1 cellular context compared by ENCODE assay signal in genomic region chr1:212261361-212261929, GRCh38.
TF ChIP-seq lines count a peak whose summit lies in the region.

No MANE protein-coding gene starts in this region.

TF ChIP-seq in K562, 482 proteins besides CTCF, POLR2A, EP300 and RAD21 (continued from another document and continues in another):
- no peak; the same call in 1 of the 2 replicates for TF ChIP-seq MITF (IDR thresholded peaks at IDR 0.05)
- no peak for TF ChIP-seq CLOCK (CRISPR knock-in tag; IDR thresholded peaks at IDR 0.05; ENCODE audit: borderline replicate concordance)
- TF ChIP-seq SFPQ (IDR thresholded peaks at IDR 0.05; ENCODE audit: low read depth, low read length), result no peak
- TF ChIP-seq ELF2 (CRISPR knock-in tag; IDR thresholded peaks at IDR 0.05), result no peak
- TF ChIP-seq FOXK2 (conservative IDR thresholded peaks at IDR 0.05 in 1 of 2, IDR thresholded peaks at IDR 0.05 in 1 of 2; ENCODE audit: low read depth in 2 of 2), result peak in 1 of 2 experiments; percentile 11; a peak in 2 of 4 replicates
- TF ChIP-seq BACH1 (tag; IDR thresholded peaks at IDR 0.05), result no peak
- no peak for TF ChIP-seq UBTF (IDR thresholded peaks at IDR 0.05; ENCODE audit: borderline replicate concordance in 1 of 2, low read depth in 2 of 2, low read length in 2 of 2)
- no peak for TF ChIP-seq HDAC3 (IDR thresholded peaks at IDR 0.05; ENCODE audit: borderline replicate concordance, partially characterized antibody)
- peak; percentile 89 for TF ChIP-seq DPF2 (IDR thresholded peaks at IDR 0.05)
- TF ChIP-seq BMI1 (IDR thresholded peaks at IDR 0.05; ENCODE audit: low read length), result no peak
- no peak for TF ChIP-seq STAT5B (CRISPR knock-in tag; IDR thresholded peaks at IDR 0.05)
- TF ChIP-seq ZBTB5 (IDR thresholded peaks at IDR 0.05), result no peak
- TF ChIP-seq ZNF3 (CRISPR knock-in tag; IDR thresholded peaks at IDR 0.05), result no peak
- no peak for TF ChIP-seq GTF2B (IDR thresholded peaks at IDR 0.05; ENCODE audit: extremely low read depth, insufficient read length)
- TF ChIP-seq ZC3H4 (CRISPR knock-in tag; IDR thresholded peaks at IDR 0.05; ENCODE audit: borderline replicate concordance), result no peak
- no peak for TF ChIP-seq ZNF408 (CRISPR knock-in tag; IDR thresholded peaks at IDR 0.05; ENCODE audit: low read depth)
- no peak for TF ChIP-seq NCOA4 (IDR thresholded peaks at IDR 0.05; ENCODE audit: partially characterized antibody)
- TF ChIP-seq JUN (IDR thresholded peaks at IDR 0.05; ENCODE audit: borderline replicate concordance, low read depth, low read length), result no peak
- no peak for TF ChIP-seq JUN (CRISPR knock-in tag; IDR thresholded peaks at IDR 0.05; ENCODE audit: borderline replicate concordance)
- no peak for TF ChIP-seq TAF7 (tag; IDR thresholded peaks at IDR 0.05)
- TF ChIP-seq NR3C1 (CRISPR knock-in tag; IDR thresholded peaks at IDR 0.05), result no peak
- TF ChIP-seq ETS2 (tag; IDR thresholded peaks at IDR 0.05; ENCODE audit: borderline replicate concordance, poor library complexity, severe bottlenecking), result no peak
- 0 out of 2 replicates have a peak, but pooled peaks have one; percentile 29 for TF ChIP-seq NBN (IDR thresholded peaks at IDR 0.05; ENCODE audit: low read depth)
- no peak for TF ChIP-seq PATZ1 (CRISPR knock-in tag; IDR thresholded peaks at IDR 0.05; ENCODE audit: borderline replicate concordance)
- no peak for TF ChIP-seq ARID3B (CRISPR knock-in tag; IDR thresholded peaks at IDR 0.05; ENCODE audit: borderline replicate concordance)
- TF ChIP-seq SAFB (IDR thresholded peaks at IDR 0.05; ENCODE audit: borderline replicate concordance, low read depth, low read length), result no peak
- TF ChIP-seq ETV1 (tag; conservative IDR thresholded peaks at IDR 0.05; ENCODE audit: low read depth), result no peak
- TF ChIP-seq ZNF551 (CRISPR knock-in tag; IDR thresholded peaks at IDR 0.05), result no peak
- TF ChIP-seq ZNF12 (CRISPR knock-in tag; IDR thresholded peaks at IDR 0.05), result no peak
- no peak for TF ChIP-seq GABPA (tag; conservative IDR thresholded peaks at IDR 0.05; ENCODE audit: low read depth)
- no peak for TF ChIP-seq ZNF79 (CRISPR knock-in tag; IDR thresholded peaks at IDR 0.05; ENCODE audit: low read depth)
- no peak; the same call in 1 of the 2 replicates for TF ChIP-seq ELF4 (CRISPR knock-in tag; IDR thresholded peaks at IDR 0.05)
- no peak for TF ChIP-seq U2AF2 (optimal IDR thresholded peaks at IDR 0.05; ENCODE audit: low read depth, low read length)
- TF ChIP-seq ERF (CRISPR knock-in tag; IDR thresholded peaks at IDR 0.05), result no peak
- TF ChIP-seq ZKSCAN3 (CRISPR knock-in tag; IDR thresholded peaks at IDR 0.05), result no peak
- peak; percentile 57 to 69 for TF ChIP-seq TRIM24 (IDR thresholded peaks at IDR 0.05)
- TF ChIP-seq ZNF668 (CRISPR knock-in tag; IDR thresholded peaks at IDR 0.05), result no peak
- no peak for TF ChIP-seq TAF1 (IDR thresholded peaks at IDR 0.05; ENCODE audit: control insufficient read depth, extremely low read depth, insufficient read depth, low read length, severe bottlenecking)
- TF ChIP-seq JUNB (CRISPR knock-in tag; conservative IDR thresholded peaks at IDR 0.05), result no peak
- TF ChIP-seq ADNP (tag; IDR thresholded peaks at IDR 0.05), result 0 out of 2 replicates have a peak, but pooled peaks have one; percentile 10
- no peak for TF ChIP-seq ZNF592 (IDR thresholded peaks at IDR 0.05)
- no peak for TF ChIP-seq ILF3 (IDR thresholded peaks at IDR 0.05; ENCODE audit: borderline replicate concordance)
- TF ChIP-seq BRCA1 (IDR thresholded peaks at IDR 0.05), result no peak
- TF ChIP-seq BRCA1 (CRISPR knock-in tag; IDR thresholded peaks at IDR 0.05), result no peak
- TF ChIP-seq ZNF764 (CRISPR knock-in tag; IDR thresholded peaks at IDR 0.05; ENCODE audit: low read depth), result no peak
- TF ChIP-seq CBFB (CRISPR knock-in tag; IDR thresholded peaks at IDR 0.05), result no peak
- no peak for TF ChIP-seq CBX1 (IDR thresholded peaks at IDR 0.05; ENCODE audit: low read depth)
- no peak for TF ChIP-seq CC2D1A (IDR thresholded peaks at IDR 0.05)
- no peak for TF ChIP-seq ZNF165 (CRISPR knock-in tag; IDR thresholded peaks at IDR 0.05; ENCODE audit: borderline replicate concordance)
